Comparison of ENCODE assay signal across 8 cellular contexts in genomic region chr19:40284251-40284500, GRCh38. TPM values are rescaled to one million over a fixed set of nuclear protein-coding genes. Genes with fewer than 3 reads are reported as not detected.
DNase-seq lines count a peak whose midpoint lies in the region; ATAC-seq and TF ChIP-seq lines count a peak whose summit lies in the region.

No MANE protein-coding gene starts in this region.

- no peaks in the 10 kb centered on the region for H3K27me3 Mint-ChIP-seq in activated CD8-positive, alpha-beta T cell treated with anti-CD3 and anti-CD28 coated beads for 36 hours

- H3K36me3 ChIP-seq in HAP-1 (replicated peaks) (peaks cover 13% of the 10 kb centered on the region), spleen (peaks cover 0 to 10% (median 0%) of the 10 kb centered on the region in 6 donors)

- H3K9me3 ChIP-seq in HAP-1 (no peaks in the 10 kb centered on the region), spleen (no peaks in the 10 kb centered on the region)

- H3K27ac ChIP-seq in spleen, result peak overlapping the region; percentile 80 to 99 (median 98)

- TF ChIP-seq POLR2A in spleen (IDR thresholded peaks at IDR 0.05), result no peak

- H3K27me3 ChIP-seq in HAP-1 (ENCODE audit: low read depth) (no peaks in the 10 kb centered on the region), spleen (replicated peaks in 1 of 7) (no peaks in the 10 kb centered on the region)

- POLR2A ChIA-PET in activated CD8-positive, alpha-beta T cell treated with anti-CD3 and anti-CD28 coated beads for 36 hours (lab: Charles Lee), result interaction anchor here (0.6 to 2.5 kb wide), 5 partner anchors 9 to 312 kb away, joined by 3 to 13 read pairs (median 5); no protein-coding TSS in a partner anchor
- POLR2A ChIA-PET in GM10248 (lab: Yijun Ruan, JAX), result interaction anchor here (0.6 kb wide), 1 partner anchor 333 kb away, joined by 3 read pairs; no protein-coding TSS in a partner anchor

- in situ Hi-C loops in HAP-1 (cut with MboI; ENCODE audit: low sequenced_read_pairs), result no loop called here

- 5 to 11% (median 6%) methylated on average over 4 of the region's 4 CpGs for WGBS in spleen, 5 donors

- no peak for ATAC-seq in activated CD8-positive, alpha-beta T cell treated with anti-CD3 and anti-CD28 coated beads for 36 hours
- no peak for ATAC-seq in HG02763 (IDR thresholded peaks at IDR 0.05; ENCODE audit: unreplicated experiment)
- ATAC-seq in HG02571 (IDR thresholded peaks at IDR 0.05; ENCODE audit: unreplicated experiment), result no peak

- no peaks in the 10 kb centered on the region for H3K9me3 Mint-ChIP-seq in activated CD8-positive, alpha-beta T cell treated with anti-CD3 and anti-CD28 coated beads for 36 hours

- no peak for DNase-seq in HAP-1 (ENCODE audit: low spot score in 2 of 2)
- no peak for DNase-seq in activated CD8-positive, alpha-beta T cell treated with anti-CD3 and anti-CD28 coated beads for 36 hours
- no peak for DNase-seq in spleen
- no peak for DNase-seq in kidney glomerular epithelial cell (lab: John Stamatoyannopoulos, UW)
- no peak for DNase-seq in GM10248 (ENCODE audit: extremely low spot score)

- peak overlapping the region; percentile 100 for H3K27ac Mint-ChIP-seq in activated CD8-positive, alpha-beta T cell treated with anti-CD3 and anti-CD28 coated beads for 36 hours

- peaks cover 1% of the 10 kb centered on the region for H3K36me3 Mint-ChIP-seq in activated CD8-positive, alpha-beta T cell treated with anti-CD3 and anti-CD28 coated beads for 36 hours (ENCODE audit: low read depth)

- intact Hi-C loops in activated CD8-positive, alpha-beta T cell treated with anti-CD3 and anti-CD28 coated beads for 36 hours (cut with micrococcal nuclease), result loop anchor here (10.0 kb wide), 1 partner anchor 311 kb away; no protein-coding TSS in a partner anchor
- intact Hi-C loops in spleen (cut with DNase I; ENCODE audit: low total_unique reads), result no loop called here

- CTCF ChIA-PET in activated CD8-positive, alpha-beta T cell treated with anti-CD3 and anti-CD28 coated beads for 36 hours (lab: Charles Lee), result interaction anchor here (1.0 kb wide), 1 partner anchor 180 kb away, joined by 4 read pairs; no protein-coding TSS in a partner anchor
- CTCF ChIA-PET in GM10248 (lab: Yijun Ruan, JAX), result interaction anchor here (4.3 kb wide), 1 partner anchor 21 kb away, joined by 24 read pairs; no protein-coding TSS in a partner anchor

- H3K4me3 ChIP-seq in HAP-1 (peak overlapping the region; percentile 80), iPS-11a (ENCODE audit: low read depth, low read length) (peak overlapping the region; percentile 81), spleen (peak overlapping the region; percentile 61 to 93 (median 86))

- peaks cover 10% of the 10 kb centered on the region for H3K4me1 ChIP-seq in HAP-1
- H3K4me1 ChIP-seq in spleen, result peaks cover 42 to 69% (median 62%) of the 10 kb centered on the region in 6 donors

- H3K4me3 Mint-ChIP-seq in activated CD8-positive, alpha-beta T cell treated with anti-CD3 and anti-CD28 coated beads for 36 hours, result peak overlapping the region; percentile 98

- H3K4me1 Mint-ChIP-seq in activated CD8-positive, alpha-beta T cell treated with anti-CD3 and anti-CD28 coated beads for 36 hours (ENCODE audit: low read depth), result peaks cover 53% of the 10 kb centered on the region

- TF ChIP-seq CTCF in activated CD8-positive, alpha-beta T cell treated with anti-CD3 and anti-CD28 coated beads for 36 hours (IDR thresholded peaks at IDR 0.05), result no peak
- TF ChIP-seq CTCF in spleen (IDR thresholded peaks at IDR 0.05 in 8 of 11, conservative IDR thresholded peaks at IDR 0.05 in 3 of 11) (no peak), GM10248 (IDR thresholded peaks at IDR 0.05; ENCODE audit: control extremely low read depth, extremely low read depth, low read depth, missing control alignments) (no peak)

RNA-seq across cellular contexts. Expression of gene AKT2, which starts 1.0 kb away (rescaled TPM):
- total RNA-seq in activated CD8-positive, alpha-beta T cell treated with anti-CD3 and anti-CD28 coated beads for 36 hours, result 100 to 1,000 TPM; 139 to 144 TPM
- 100 to 1,000 TPM in 4 of 7 donors, 10 to 100 TPM in 3; 95.1 to 134 (median 112) TPM for total RNA-seq in spleen
- 10 to 100 TPM; 28.8 to 75.7 (median 37.1) TPM for polyA plus RNA-seq in spleen

RNA-seq across cellular contexts. Expression of gene CCNP, which starts 57.7 kb away (rescaled TPM):
- not detected for total RNA-seq in activated CD8-positive, alpha-beta T cell treated with anti-CD3 and anti-CD28 coated beads for 36 hours
- total RNA-seq in spleen, result under 1 TPM in 2 of 7 donors, not detected in 5; 0.43 to 0.47 TPM
- polyA plus RNA-seq in spleen, result under 1 TPM; 0.18 to 0.43 (median 0.26) TPM
